ENCODE assay signal across 27 cellular contexts in genomic region chr1:39679821-39680220, GRCh38. TPM values are rescaled to one million over a fixed set of nuclear protein-coding genes. Genes with fewer than 3 reads are reported as not detected.
A peak's percentile ranks its signal among the peaks of the same experiment; 100 is the strongest.
DNase-seq lines count a peak whose midpoint lies in the region; ATAC-seq lines count a peak whose summit lies in the region.
"Had no signal": no experiment of that assay in that cellular context is flagged by ENCODE, and none has a peak within 500 bp of the region (broad histone marks: within the 10 kb centered on the region; RNA-seq: fewer than 3 reads in every experiment).

No MANE protein-coding gene starts in this region.

- in situ Hi-C loops in GM23248 (cut with MboI), result no loop called here

- H3K36me3 ChIP-seq in CD4-positive, CD25-positive, alpha-beta regulatory T cell (ENCODE audit: control insufficient read depth, insufficient read depth, low read length), result peaks cover 5% of the 10 kb centered on the region
- no peaks in the 10 kb centered on the region for H3K36me3 ChIP-seq in GM23248 (ENCODE audit: low read depth)
- no peaks in the 10 kb centered on the region for H3K36me3 ChIP-seq in adipocyte (ENCODE audit: control insufficient read depth, insufficient read depth, low read length, severe bottlenecking)
- H3K36me3 ChIP-seq: BE2C, SJCRH30 had no signal

- H3K9ac ChIP-seq in GM23248 (no peak overlapping the region), adipocyte (ENCODE audit: low read length) (no peak overlapping the region)

- H3K9me3 ChIP-seq in CD4-positive, CD25-positive, alpha-beta regulatory T cell (ENCODE audit: control insufficient read depth in 2 of 2, low read length in 2 of 2), result no peaks in the 10 kb centered on the region
- H3K9me3 ChIP-seq in GM23248 (ENCODE audit: low read depth) (no peaks in the 10 kb centered on the region), adipocyte (ENCODE audit: control insufficient read depth, low read length) (no peaks in the 10 kb centered on the region)
- H3K9me3 ChIP-seq: BE2C, SJCRH30 had no signal

- WGBS in GM23248 (ENCODE audit: low coverage in 1 of 2, low lambda C conversion rate in 2 of 2, missing lambda C conversion rate in 2 of 2), 2 experiments, result 14 to 30% methylated on average over 2 of the region's 2 CpGs

- no peaks in the 10 kb centered on the region for H3K9me2 ChIP-seq in GM23248 (ENCODE audit: insufficient read depth)

- no peak for ATAC-seq in CD4-positive, CD25-positive, alpha-beta regulatory T cell (ENCODE audit: low read depth in 2 of 2)
- ATAC-seq in HG03159 (IDR thresholded peaks at IDR 0.05; ENCODE audit: unreplicated experiment), result no peak
- ATAC-seq: Right ventricle myocardium inferior, SK-N-SH treated with all-trans-retinoic acid at 6 μM for 48 hours had no signal

- H3K27ac Mint-ChIP-seq in CD4-positive, CD25-positive, alpha-beta regulatory T cell, result peak overlapping the region; percentile 77 to 82 (median 79)

- peaks cover 21% of the 10 kb centered on the region for H3K36me3 Mint-ChIP-seq in CD4-positive, CD25-positive, alpha-beta regulatory T cell

- H3K27me3 Mint-ChIP-seq in CD4-positive, CD25-positive, alpha-beta regulatory T cell, result peaks cover 4% of the 10 kb centered on the region

- H4K20me1 ChIP-seq in GM23248 (ENCODE audit: insufficient read depth), result no peaks in the 10 kb centered on the region

- H3K79me2 ChIP-seq in GM23248 (ENCODE audit: insufficient read depth), result no peaks in the 10 kb centered on the region

- H3K4me1 ChIP-seq in CD4-positive, CD25-positive, alpha-beta regulatory T cell (ENCODE audit: control insufficient read depth, insufficient read depth, low read length, poor library complexity, severe bottlenecking), result peaks cover 41% of the 10 kb centered on the region
- H3K4me1 ChIP-seq in GM23248 (ENCODE audit: insufficient read depth) (no peaks in the 10 kb centered on the region), adipocyte (ENCODE audit: control insufficient read depth, insufficient read depth, low read length) (no peaks in the 10 kb centered on the region)
- H3K4me1 ChIP-seq: BE2C, SJCRH30 had no signal

- no peak overlapping the region for H3K27ac ChIP-seq in CD4-positive, CD25-positive, alpha-beta regulatory T cell (ENCODE audit: insufficient read depth, low read length, poor library complexity, severe bottlenecking)
- no peak overlapping the region for H3K27ac ChIP-seq in GM23248
- H3K27ac ChIP-seq: SJCRH30 had no signal

- no peak for DNase-seq in CD4-positive, CD25-positive, alpha-beta regulatory T cell
- DNase-seq in GM23248, result peak; percentile 37
- peak; percentile 12 for DNase-seq in adipocyte (ENCODE audit: low read depth)
- peak; percentile 32 for DNase-seq in myocyte (ENCODE audit: low read depth)
- DNase-seq in activated T-cell treated with anti-CD3 and anti-CD28 coated beads, Interleukin-2, amount 50 U/mL, for 1 hour, result no peak
- no peak for DNase-seq in NCI-H1694 treated with DMSO at 0.1 percent for 48 hours (lab: John Stamatoyannopoulos, UW)
- no peak for DNase-seq in superior temporal gyrus (ENCODE audit: extremely low spot score)
- DNase-seq: 8988T, ACHN, BE2C, COR-L47, DMS79, GOT3, HCEC 1CT, MV-4-11, NCI-H1105, NCI-H1436 treated with DMSO at 0.1 percent for 48 hours, NCI-H1930, NCI-H2107, NCI-H446, NCI-H524 treated with DMSO at 0.1 percent for 48 hours, NCI-H774 had no signal

- no peaks in the 10 kb centered on the region for H3F3A ChIP-seq in GM23248 (ENCODE audit: insufficient read depth)

- no peaks in the 10 kb centered on the region for H3K27me3 ChIP-seq in CD4-positive, CD25-positive, alpha-beta regulatory T cell (ENCODE audit: control insufficient read depth, insufficient read depth, low read length)
- peaks cover 42% of the 10 kb centered on the region for H3K27me3 ChIP-seq in GM23248 (replicated peaks; ENCODE audit: insufficient read depth)
- peaks cover 55% of the 10 kb centered on the region for H3K27me3 ChIP-seq in adipocyte (replicated peaks; ENCODE audit: control insufficient read depth, insufficient read depth, low read length)
- H3K27me3 ChIP-seq: BE2C, SJCRH30 had no signal

- H3K4me3 Mint-ChIP-seq in CD4-positive, CD25-positive, alpha-beta regulatory T cell, result peak overlapping the region in 1 of 4 donors; percentile 55

- no peak overlapping the region for H2AFZ ChIP-seq in GM23248

- H3K4me2 ChIP-seq in GM23248 (ENCODE audit: unreplicated experiment), result no peak overlapping the region

- no peak overlapping the region for H3K4me3 ChIP-seq in CD4-positive, CD25-positive, alpha-beta regulatory T cell (ENCODE audit: low read depth, low read length)
- no peak overlapping the region for H3K4me3 ChIP-seq in GM23248
- H3K4me3 ChIP-seq in adipocyte (ENCODE audit: low read length), result no peak overlapping the region
- H3K4me3 ChIP-seq: SJCRH30 had no signal

- H3K4me1 Mint-ChIP-seq in CD4-positive, CD25-positive, alpha-beta regulatory T cell, result peaks cover 5 to 55% (median 13%) of the 10 kb centered on the region in 4 donors

- peaks cover 0 to 4% (median 0%) of the 10 kb centered on the region in 7 donors for H3K9me3 Mint-ChIP-seq in CD4-positive, CD25-positive, alpha-beta regulatory T cell

RNA-seq across cellular contexts. Expression of gene NT5C1A, which starts 7.9 kb away (rescaled TPM):
- total RNA-seq in CD4-positive, CD25-positive, alpha-beta regulatory T cell, result 0.47 TPM
- under 1 TPM in 1 of 4 donors, not detected in 3; 0.37 TPM for polyA plus RNA-seq in CD4-positive, CD25-positive, alpha-beta regulatory T cell
- total RNA-seq in GM23248 (2014; rRNA removed; shearing (Covaris generic)), result not detected in 2 replicates
- polyA plus RNA-seq in GM23248 (2016; fragmentation: Nextera tagmentation; extraction: Ambion mirVana), result not detected in 2 replicates
- total RNA-seq in myocyte, result 2.3 and 4.8 TPM in 2 replicates
- 0.11 TPM for polyA plus RNA-seq in myocyte (2012)
- total RNA-seq: HT-29 had no signal

RNA-seq across cellular contexts. Expression of gene HPCAL4, which starts 11.4 kb away (rescaled TPM):
- total RNA-seq in CD4-positive, CD25-positive, alpha-beta regulatory T cell, result 13.8 TPM
- 10 to 100 TPM in 3 of 4 donors, 1 to 10 TPM in 1; 9.5 to 19.7 (median 12.5) TPM for polyA plus RNA-seq in CD4-positive, CD25-positive, alpha-beta regulatory T cell
- not detected in 2 replicates for total RNA-seq in GM23248 (2014; rRNA removed; shearing (Covaris generic))
- not detected in 2 replicates for polyA plus RNA-seq in GM23248 (2016; fragmentation: Nextera tagmentation; extraction: Ambion mirVana)
- total RNA-seq in myocyte, result 0.35 and 0.78 TPM in 2 replicates
- polyA plus RNA-seq in myocyte (2012), result 0.03 TPM
- total RNA-seq: HT-29 had no signal

RNA-seq across cellular contexts. Expression of gene HEYL, which starts 40.4 kb away (rescaled TPM):
- total RNA-seq in CD4-positive, CD25-positive, alpha-beta regulatory T cell, result 0.25 TPM
- not detected for polyA plus RNA-seq in CD4-positive, CD25-positive, alpha-beta regulatory T cell
- not detected in 2 replicates for total RNA-seq in GM23248 (2014; rRNA removed; shearing (Covaris generic))
- not detected in 2 replicates for polyA plus RNA-seq in GM23248 (2016; fragmentation: Nextera tagmentation; extraction: Ambion mirVana)
- total RNA-seq in myocyte, result 84.9 and 91.9 TPM in 2 replicates
- polyA plus RNA-seq in myocyte (2012), result 27.6 TPM

RNA-seq across cellular contexts. Expression of gene PPIE, which starts 58.9 kb away (rescaled TPM):
- 36.8 TPM for total RNA-seq in CD4-positive, CD25-positive, alpha-beta regulatory T cell
- 100 to 1,000 TPM in 1 of 4 donors, 10 to 100 TPM in 3; 90.5 to 118 (median 94.1) TPM for polyA plus RNA-seq in CD4-positive, CD25-positive, alpha-beta regulatory T cell
- total RNA-seq in GM23248 (2014; rRNA removed; shearing (Covaris generic)), result 19.9 and 35.3 TPM in 2 replicates
- polyA plus RNA-seq in GM23248 (2016; fragmentation: Nextera tagmentation; extraction: Ambion mirVana), result 63.4 and 68.0 TPM in 2 replicates
- total RNA-seq in myocyte, result 29.8 and 31.9 TPM in 2 replicates
- 49.0 TPM for polyA plus RNA-seq in myocyte (2012)

Comparison
In these comparisons a context has a peak if more than half of its experiments do, and no peak if none do; other contexts are left out.
1. DNase-seq: peak in GM23248 (single experiment), adipocyte (single experiment) and myocyte (single experiment); none in CD4-positive, CD25-positive, alpha-beta regulatory T cell (0 of 3), activated T-cell treated with anti-CD3 and anti-CD28 coated beads, Interleukin-2, amount 50 U/mL, for 1 hour (single experiment), NCI-H1694 treated with DMSO at 0.1 percent for 48 hours (single experiment) and superior temporal gyrus (single experiment).
2. RNA of gene HEYL, which starts 40.4 kb away (total RNA-seq): 84.9 to 91.9 TPM in myocyte; 0.25 TPM in CD4-positive, CD25-positive, alpha-beta regulatory T cell (single experiment) and not detected in GM23248; every median in the first group is over 10 times any median in the second.